In the genomic region with DNA sequence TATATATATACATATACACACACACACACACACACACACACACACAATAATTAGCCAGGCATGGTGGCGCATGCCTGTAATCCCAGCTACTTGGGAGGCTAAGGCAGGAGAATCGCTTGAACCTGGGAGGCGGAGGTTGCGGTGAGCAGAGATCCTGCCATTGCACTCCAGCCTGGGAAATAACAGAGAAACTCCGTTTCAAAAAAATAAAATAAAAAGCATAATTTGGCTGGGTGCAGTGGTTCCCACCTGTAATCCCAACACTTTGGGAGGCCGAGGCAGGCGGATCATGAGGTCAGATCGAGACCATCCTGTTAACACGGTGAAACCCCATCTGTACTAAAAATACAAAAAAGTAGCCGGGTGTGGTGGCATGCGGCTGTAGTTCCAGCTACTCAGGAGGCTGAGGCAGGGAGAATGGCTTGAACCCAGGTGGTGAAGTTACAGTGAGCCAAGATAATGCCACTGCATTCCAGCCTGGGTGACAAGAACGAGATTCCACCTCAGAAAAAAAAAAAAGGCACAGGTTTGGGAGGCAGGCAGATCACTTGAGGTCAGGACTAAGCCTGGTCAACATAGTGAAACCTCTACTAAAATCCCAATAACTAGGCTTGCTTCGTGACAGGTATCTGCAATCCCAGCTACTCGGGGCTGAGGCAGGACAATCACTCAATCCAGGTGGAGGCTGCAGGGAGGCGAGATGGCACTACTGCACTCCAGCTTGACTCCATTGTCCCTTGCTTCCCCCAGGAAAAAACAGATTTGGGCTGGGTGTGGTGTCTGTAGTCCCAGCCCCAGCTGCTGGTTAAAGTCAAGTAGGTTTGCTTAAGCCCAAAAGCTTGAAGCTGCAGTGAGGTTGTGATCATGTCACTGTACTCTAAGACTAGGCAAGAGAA, we compare ENCODE assay signal across 1 cellular context.
TF ChIP-seq lines count a peak whose summit lies in the region.

No MANE protein-coding gene starts in this region.

TF ChIP-seq in K562, 482 proteins besides CTCF, POLR2A, EP300 and RAD21 (continued from another document and continues in another):
- TF ChIP-seq, protein P1, sequence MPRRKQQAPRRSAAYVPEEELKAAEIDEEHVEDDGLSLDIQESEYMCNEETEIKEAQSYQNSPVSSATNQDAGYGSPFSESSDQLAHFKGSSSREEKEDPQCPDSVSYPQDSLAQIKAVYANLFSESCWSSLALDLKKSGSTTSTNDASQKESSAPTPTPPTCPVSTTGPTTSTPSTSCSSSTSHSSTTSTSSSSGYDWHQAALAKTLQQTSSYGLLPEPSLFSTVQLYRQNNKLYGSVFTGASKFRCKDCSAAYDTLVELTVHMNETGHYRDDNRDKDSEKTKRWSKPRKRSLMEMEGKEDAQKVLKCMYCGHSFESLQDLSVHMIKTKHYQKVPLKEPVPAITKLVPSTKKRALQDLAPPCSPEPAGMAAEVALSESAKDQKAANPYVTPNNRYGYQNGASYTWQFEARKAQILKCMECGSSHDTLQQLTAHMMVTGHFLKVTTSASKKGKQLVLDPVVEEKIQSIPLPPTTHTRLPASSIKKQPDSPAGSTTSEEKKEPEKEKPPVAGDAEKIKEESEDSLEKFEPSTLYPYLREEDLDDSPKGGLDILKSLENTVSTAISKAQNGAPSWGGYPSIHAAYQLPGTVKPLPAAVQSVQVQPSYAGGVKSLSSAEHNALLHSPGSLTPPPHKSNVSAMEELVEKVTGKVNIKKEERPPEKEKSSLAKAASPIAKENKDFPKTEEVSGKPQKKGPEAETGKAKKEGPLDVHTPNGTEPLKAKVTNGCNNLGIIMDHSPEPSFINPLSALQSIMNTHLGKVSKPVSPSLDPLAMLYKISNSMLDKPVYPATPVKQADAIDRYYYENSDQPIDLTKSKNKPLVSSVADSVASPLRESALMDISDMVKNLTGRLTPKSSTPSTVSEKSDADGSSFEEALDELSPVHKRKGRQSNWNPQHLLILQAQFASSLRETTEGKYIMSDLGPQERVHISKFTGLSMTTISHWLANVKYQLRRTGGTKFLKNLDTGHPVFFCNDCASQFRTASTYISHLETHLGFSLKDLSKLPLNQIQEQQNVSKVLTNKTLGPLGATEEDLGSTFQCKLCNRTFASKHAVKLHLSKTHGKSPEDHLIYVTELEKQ (CRISPR knock-in tag; IDR thresholded peaks at IDR 0.05): no peak
- TF ChIP-seq RBM34 (IDR thresholded peaks at IDR 0.05; ENCODE audit: borderline replicate concordance, insufficient read depth, low read length) (no peak), MCM3 (IDR thresholded peaks at IDR 0.05) (no peak), SNRNP70 (optimal IDR thresholded peaks at IDR 0.05; ENCODE audit: low read depth, low read length) (no peak), ZNF57 (CRISPR knock-in tag; IDR thresholded peaks at IDR 0.05) (no peak), DNMT1 (IDR thresholded peaks at IDR 0.05) (no peak), NFYB (IDR thresholded peaks at IDR 0.05; ENCODE audit: extremely low read depth, insufficient read length) (no peak), GABPB2 (CRISPR knock-in tag; conservative IDR thresholded peaks at IDR 0.05) (no peak), ZNF644 (tag; IDR thresholded peaks at IDR 0.05; ENCODE audit: low read depth) (no peak), ZNF77 (CRISPR knock-in tag; IDR thresholded peaks at IDR 0.05) (no peak), RNF2 (IDR thresholded peaks at IDR 0.05) (no peak), SMAD2 (IDR thresholded peaks at IDR 0.05; ENCODE audit: low read depth, low read length) (no peak), E2F6 (IDR thresholded peaks at IDR 0.05; ENCODE audit: borderline replicate concordance in 1 of 2, extremely low read depth in 1 of 2, insufficient read depth in 1 of 2, insufficient read length in 1 of 2, low read depth in 1 of 2, low read length in 1 of 2, poor library complexity in 1 of 2, severe bottlenecking in 1 of 2) (no peak), ESRRB (CRISPR knock-in tag; IDR thresholded peaks at IDR 0.05; ENCODE audit: borderline replicate concordance) (no peak), ZNF696 (CRISPR knock-in tag; conservative IDR thresholded peaks at IDR 0.05) (no peak), THAP12 (CRISPR knock-in tag; IDR thresholded peaks at IDR 0.05) (no peak), TRIM25 (IDR thresholded peaks at IDR 0.05; ENCODE audit: borderline replicate concordance) (no peak), KLF13 (tag; IDR thresholded peaks at IDR 0.05; ENCODE audit: borderline replicate concordance, low read depth) (no peak), POU5F1 (IDR thresholded peaks at IDR 0.05; ENCODE audit: borderline replicate concordance, low read depth, low read length, partially characterized antibody) (no peak), HMG20B (CRISPR knock-in tag; IDR thresholded peaks at IDR 0.05) (no peak), E2F8 (IDR thresholded peaks at IDR 0.05; ENCODE audit: low read depth, partially characterized antibody) (peak; percentile 84), GTF2F1 (IDR thresholded peaks at IDR 0.05; ENCODE audit: low read depth, low read length) (no peak), CHCHD3 (CRISPR knock-in tag; IDR thresholded peaks at IDR 0.05) (no peak), MTA1 (IDR thresholded peaks at IDR 0.05; ENCODE audit: borderline replicate concordance) (no peak), PML (IDR thresholded peaks at IDR 0.05; ENCODE audit: low read length) (peak; percentile 91), ZNF717 (CRISPR knock-in tag; IDR thresholded peaks at IDR 0.05) (no peak), ZC3H4 (CRISPR knock-in tag; IDR thresholded peaks at IDR 0.05; ENCODE audit: borderline replicate concordance) (0 out of 2 replicates have a peak, but pooled peaks have one; percentile 54), KDM4B (IDR thresholded peaks at IDR 0.05; ENCODE audit: borderline replicate concordance in 2 of 2, low read depth in 1 of 2) (no peak), ZNF143 (CRISPR knock-in tag; IDR thresholded peaks at IDR 0.05) (no peak), ZNF561 (CRISPR knock-in tag; conservative IDR thresholded peaks at IDR 0.05) (no peak), LEF1 (IDR thresholded peaks at IDR 0.05) (no peak), NFE2 (IDR thresholded peaks at IDR 0.05; ENCODE audit: low read depth) (no peak), ZNF217 (CRISPR knock-in tag; IDR thresholded peaks at IDR 0.05) (no peak), ZNF239 (CRISPR knock-in tag; IDR thresholded peaks at IDR 0.05) (no peak), TAF15 (IDR thresholded peaks at IDR 0.05; ENCODE audit: low read depth, low read length) (no peak)
- TF ChIP-seq, protein P2, sequence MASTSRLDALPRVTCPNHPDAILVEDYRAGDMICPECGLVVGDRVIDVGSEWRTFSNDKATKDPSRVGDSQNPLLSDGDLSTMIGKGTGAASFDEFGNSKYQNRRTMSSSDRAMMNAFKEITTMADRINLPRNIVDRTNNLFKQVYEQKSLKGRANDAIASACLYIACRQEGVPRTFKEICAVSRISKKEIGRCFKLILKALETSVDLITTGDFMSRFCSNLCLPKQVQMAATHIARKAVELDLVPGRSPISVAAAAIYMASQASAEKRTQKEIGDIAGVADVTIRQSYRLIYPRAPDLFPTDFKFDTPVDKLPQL (IDR thresholded peaks at IDR 0.05; ENCODE audit: extremely low read depth, insufficient read length): no peak
- TF ChIP-seq, protein P3, sequence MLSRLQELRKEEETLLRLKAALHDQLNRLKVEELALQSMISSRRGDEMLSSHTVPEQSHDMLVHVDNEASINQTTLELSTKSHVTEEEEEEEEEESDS (CRISPR knock-in tag; IDR thresholded peaks at IDR 0.05): no peak
- TF ChIP-seq, protein P4, sequence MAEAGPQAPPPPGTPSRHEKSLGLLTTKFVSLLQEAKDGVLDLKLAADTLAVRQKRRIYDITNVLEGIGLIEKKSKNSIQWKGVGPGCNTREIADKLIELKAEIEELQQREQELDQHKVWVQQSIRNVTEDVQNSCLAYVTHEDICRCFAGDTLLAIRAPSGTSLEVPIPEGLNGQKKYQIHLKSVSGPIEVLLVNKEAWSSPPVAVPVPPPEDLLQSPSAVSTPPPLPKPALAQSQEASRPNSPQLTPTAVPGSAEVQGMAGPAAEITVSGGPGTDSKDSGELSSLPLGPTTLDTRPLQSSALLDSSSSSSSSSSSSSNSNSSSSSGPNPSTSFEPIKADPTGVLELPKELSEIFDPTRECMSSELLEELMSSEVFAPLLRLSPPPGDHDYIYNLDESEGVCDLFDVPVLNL (CRISPR knock-in tag; IDR thresholded peaks at IDR 0.05; ENCODE audit: low read depth): no peak
- TF ChIP-seq, protein P5, sequence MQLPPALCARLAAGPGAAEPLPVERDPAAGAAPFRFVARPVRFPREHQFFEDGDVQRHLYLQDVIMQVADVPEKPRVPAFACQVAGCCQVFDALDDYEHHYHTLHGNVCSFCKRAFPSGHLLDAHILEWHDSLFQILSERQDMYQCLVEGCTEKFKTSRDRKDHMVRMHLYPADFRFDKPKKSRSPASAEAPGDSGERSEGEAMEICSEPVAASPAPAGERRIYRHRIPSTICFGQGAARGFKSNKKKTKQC (CRISPR knock-in tag; IDR thresholded peaks at IDR 0.05): no peak
- TF ChIP-seq, protein P6, sequence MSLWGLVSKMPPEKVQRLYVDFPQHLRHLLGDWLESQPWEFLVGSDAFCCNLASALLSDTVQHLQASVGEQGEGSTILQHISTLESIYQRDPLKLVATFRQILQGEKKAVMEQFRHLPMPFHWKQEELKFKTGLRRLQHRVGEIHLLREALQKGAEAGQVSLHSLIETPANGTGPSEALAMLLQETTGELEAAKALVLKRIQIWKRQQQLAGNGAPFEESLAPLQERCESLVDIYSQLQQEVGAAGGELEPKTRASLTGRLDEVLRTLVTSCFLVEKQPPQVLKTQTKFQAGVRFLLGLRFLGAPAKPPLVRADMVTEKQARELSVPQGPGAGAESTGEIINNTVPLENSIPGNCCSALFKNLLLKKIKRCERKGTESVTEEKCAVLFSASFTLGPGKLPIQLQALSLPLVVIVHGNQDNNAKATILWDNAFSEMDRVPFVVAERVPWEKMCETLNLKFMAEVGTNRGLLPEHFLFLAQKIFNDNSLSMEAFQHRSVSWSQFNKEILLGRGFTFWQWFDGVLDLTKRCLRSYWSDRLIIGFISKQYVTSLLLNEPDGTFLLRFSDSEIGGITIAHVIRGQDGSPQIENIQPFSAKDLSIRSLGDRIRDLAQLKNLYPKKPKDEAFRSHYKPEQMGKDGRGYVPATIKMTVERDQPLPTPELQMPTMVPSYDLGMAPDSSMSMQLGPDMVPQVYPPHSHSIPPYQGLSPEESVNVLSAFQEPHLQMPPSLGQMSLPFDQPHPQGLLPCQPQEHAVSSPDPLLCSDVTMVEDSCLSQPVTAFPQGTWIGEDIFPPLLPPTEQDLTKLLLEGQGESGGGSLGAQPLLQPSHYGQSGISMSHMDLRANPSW (CRISPR knock-in tag; IDR thresholded peaks at IDR 0.05): no peak
